In the genomic region with DNA sequence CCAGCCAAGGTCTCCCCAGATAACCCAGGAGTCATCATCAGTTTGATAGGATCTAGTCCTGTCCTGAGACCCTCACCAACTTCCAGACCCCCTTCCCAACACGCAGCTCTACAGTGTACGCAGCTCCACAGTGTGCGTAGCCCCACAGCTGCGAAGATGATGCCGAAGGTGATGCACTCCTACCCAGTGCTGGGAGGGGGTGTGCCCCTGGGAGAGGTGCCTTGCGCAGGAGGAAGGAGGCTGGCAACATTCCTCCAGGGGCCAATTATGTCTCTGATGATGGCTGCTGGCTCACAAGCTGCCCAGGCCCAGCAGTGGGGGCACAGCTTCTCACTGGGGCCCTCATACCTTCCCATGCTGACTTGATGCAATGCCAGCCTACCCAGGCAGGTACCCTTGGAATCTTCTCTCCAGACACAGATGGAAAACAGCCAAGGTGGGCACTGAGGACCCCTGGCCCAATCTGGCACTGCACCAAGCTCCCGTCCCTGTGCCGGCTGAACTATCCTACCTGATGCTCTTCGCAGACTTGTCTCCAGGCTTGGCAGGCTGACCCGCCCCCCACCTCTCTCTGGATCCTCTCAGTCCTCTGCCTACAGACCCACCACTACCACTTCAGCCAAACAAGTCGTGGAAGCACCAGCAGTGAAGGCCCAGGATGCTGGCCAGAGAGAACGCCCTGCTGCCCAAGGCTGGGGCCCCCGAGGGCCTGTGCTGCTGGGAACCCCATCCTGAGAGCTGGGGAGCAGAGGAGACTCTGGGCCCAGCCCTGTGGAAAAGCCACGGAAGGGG, we compare ENCODE assay signal across 1 cellular context.
TF ChIP-seq lines count a peak whose summit lies in the region.

No MANE protein-coding gene starts in this region.

TF ChIP-seq in HepG2, 621 proteins besides CTCF, POLR2A, EP300 and RAD21 (continued from another document):
- TF ChIP-seq ZFX (CRISPR knock-in tag; IDR thresholded peaks at IDR 0.05; ENCODE audit: low read depth) = no peak
- no peak for TF ChIP-seq NR2C2 (CRISPR knock-in tag; IDR thresholded peaks at IDR 0.05; ENCODE audit: borderline replicate concordance)
- peak; percentile 17 for TF ChIP-seq U2AF1 (optimal IDR thresholded peaks at IDR 0.05; ENCODE audit: low read depth, low read length)
- no peak for TF ChIP-seq ZNF644 (CRISPR knock-in tag; IDR thresholded peaks at IDR 0.05; ENCODE audit: low read depth)
- no peak for TF ChIP-seq ZNF879 (CRISPR knock-in tag; IDR thresholded peaks at IDR 0.05)
- TF ChIP-seq RFX1 (IDR thresholded peaks at IDR 0.05) = no peak
- TF ChIP-seq ZNF558 (CRISPR knock-in tag; IDR thresholded peaks at IDR 0.05; ENCODE audit: borderline replicate concordance) = no peak
- no peak for TF ChIP-seq NR2F6 (IDR thresholded peaks at IDR 0.05)
- no peak for TF ChIP-seq NR2F6 (CRISPR knock-in tag; IDR thresholded peaks at IDR 0.05)
- no peak for TF ChIP-seq HNRNPUL1 (IDR thresholded peaks at IDR 0.05; ENCODE audit: low read depth, low read length)
- no peak for TF ChIP-seq ZNF564 (CRISPR knock-in tag; IDR thresholded peaks at IDR 0.05)
- TF ChIP-seq CAMTA2 (CRISPR knock-in tag; IDR thresholded peaks at IDR 0.05; ENCODE audit: borderline replicate concordance) = peak; percentile 69; the same call in 1 of the 2 replicates
- no peak for TF ChIP-seq NFYC (CRISPR knock-in tag; IDR thresholded peaks at IDR 0.05)
- TF ChIP-seq, protein P1, sequence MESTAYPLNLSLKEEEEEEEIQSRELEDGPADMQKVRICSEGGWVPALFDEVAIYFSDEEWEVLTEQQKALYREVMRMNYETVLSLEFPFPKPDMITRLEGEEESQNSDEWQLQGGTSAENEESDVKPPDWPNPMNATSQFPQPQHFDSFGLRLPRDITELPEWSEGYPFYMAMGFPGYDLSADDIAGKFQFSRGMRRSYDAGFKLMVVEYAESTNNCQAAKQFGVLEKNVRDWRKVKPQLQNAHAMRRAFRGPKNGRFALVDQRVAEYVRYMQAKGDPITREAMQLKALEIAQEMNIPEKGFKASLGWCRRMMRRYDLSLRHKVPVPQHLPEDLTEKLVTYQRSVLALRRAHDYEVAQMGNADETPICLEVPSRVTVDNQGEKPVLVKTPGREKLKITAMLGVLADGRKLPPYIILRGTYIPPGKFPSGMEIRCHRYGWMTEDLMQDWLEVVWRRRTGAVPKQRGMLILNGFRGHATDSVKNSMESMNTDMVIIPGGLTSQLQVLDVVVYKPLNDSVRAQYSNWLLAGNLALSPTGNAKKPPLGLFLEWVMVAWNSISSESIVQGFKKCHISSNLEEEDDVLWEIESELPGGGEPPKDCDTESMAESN (CRISPR knock-in tag; conservative IDR thresholded peaks at IDR 0.05) = no peak
- TF ChIP-seq, protein P2, sequence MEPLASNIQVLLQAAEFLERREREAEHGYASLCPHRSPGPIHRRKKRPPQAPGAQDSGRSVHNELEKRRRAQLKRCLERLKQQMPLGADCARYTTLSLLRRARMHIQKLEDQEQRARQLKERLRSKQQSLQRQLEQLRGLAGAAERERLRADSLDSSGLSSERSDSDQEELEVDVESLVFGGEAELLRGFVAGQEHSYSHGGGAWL (CRISPR knock-in tag; IDR thresholded peaks at IDR 0.05) = no peak
- TF ChIP-seq, protein P3, sequence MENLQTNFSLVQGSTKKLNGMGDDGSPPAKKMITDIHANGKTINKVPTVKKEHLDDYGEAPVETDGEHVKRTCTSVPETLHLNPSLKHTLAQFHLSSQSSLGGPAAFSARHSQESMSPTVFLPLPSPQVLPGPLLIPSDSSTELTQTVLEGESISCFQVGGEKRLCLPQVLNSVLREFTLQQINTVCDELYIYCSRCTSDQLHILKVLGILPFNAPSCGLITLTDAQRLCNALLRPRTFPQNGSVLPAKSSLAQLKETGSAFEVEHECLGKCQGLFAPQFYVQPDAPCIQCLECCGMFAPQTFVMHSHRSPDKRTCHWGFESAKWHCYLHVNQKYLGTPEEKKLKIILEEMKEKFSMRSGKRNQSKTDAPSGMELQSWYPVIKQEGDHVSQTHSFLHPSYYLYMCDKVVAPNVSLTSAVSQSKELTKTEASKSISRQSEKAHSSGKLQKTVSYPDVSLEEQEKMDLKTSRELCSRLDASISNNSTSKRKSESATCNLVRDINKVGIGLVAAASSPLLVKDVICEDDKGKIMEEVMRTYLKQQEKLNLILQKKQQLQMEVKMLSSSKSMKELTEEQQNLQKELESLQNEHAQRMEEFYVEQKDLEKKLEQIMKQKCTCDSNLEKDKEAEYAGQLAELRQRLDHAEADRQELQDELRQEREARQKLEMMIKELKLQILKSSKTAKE (CRISPR knock-in tag; IDR thresholded peaks at IDR 0.05; ENCODE audit: borderline replicate concordance) = peak; percentile 7; the same call in 1 of the 2 replicates
- TF ChIP-seq ZSCAN9 (CRISPR knock-in tag; IDR thresholded peaks at IDR 0.05; ENCODE audit: borderline replicate concordance) = no peak
- TF ChIP-seq, protein P4, sequence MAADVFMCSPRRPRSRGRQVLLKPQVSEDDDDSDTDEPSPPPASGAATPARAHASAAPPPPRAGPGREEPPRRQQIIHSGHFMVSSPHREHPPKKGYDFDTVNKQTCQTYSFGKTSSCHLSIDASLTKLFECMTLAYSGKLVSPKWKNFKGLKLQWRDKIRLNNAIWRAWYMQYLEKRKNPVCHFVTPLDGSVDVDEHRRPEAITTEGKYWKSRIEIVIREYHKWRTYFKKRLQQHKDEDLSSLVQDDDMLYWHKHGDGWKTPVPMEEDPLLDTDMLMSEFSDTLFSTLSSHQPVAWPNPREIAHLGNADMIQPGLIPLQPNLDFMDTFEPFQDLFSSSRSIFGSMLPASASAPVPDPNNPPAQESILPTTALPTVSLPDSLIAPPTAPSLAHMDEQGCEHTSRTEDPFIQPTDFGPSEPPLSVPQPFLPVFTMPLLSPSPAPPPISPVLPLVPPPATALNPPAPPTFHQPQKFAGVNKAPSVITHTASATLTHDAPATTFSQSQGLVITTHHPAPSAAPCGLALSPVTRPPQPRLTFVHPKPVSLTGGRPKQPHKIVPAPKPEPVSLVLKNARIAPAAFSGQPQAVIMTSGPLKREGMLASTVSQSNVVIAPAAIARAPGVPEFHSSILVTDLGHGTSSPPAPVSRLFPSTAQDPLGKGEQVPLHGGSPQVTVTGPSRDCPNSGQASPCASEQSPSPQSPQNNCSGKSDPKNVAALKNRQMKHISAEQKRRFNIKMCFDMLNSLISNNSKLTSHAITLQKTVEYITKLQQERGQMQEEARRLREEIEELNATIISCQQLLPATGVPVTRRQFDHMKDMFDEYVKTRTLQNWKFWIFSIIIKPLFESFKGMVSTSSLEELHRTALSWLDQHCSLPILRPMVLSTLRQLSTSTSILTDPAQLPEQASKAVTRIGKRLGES (CRISPR knock-in tag; IDR thresholded peaks at IDR 0.05; ENCODE audit: borderline replicate concordance) = no peak
- TF ChIP-seq, protein P5, sequence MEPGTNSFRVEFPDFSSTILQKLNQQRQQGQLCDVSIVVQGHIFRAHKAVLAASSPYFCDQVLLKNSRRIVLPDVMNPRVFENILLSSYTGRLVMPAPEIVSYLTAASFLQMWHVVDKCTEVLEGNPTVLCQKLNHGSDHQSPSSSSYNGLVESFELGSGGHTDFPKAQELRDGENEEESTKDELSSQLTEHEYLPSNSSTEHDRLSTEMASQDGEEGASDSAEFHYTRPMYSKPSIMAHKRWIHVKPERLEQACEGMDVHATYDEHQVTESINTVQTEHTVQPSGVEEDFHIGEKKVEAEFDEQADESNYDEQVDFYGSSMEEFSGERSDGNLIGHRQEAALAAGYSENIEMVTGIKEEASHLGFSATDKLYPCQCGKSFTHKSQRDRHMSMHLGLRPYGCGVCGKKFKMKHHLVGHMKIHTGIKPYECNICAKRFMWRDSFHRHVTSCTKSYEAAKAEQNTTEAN (CRISPR knock-in tag; conservative IDR thresholded peaks at IDR 0.05) = no peak
- no peak for TF ChIP-seq ARHGAP35 (CRISPR knock-in tag; IDR thresholded peaks at IDR 0.05; ENCODE audit: borderline replicate concordance)
- TF ChIP-seq SALL1 (CRISPR knock-in tag; IDR thresholded peaks at IDR 0.05) = no peak
- no peak for TF ChIP-seq ATF7 (IDR thresholded peaks at IDR 0.05)
- TF ChIP-seq ATF7 (CRISPR knock-in tag; IDR thresholded peaks at IDR 0.05) = no peak
- TF ChIP-seq ZMAT3 (CRISPR knock-in tag; conservative IDR thresholded peaks at IDR 0.05) = no peak
- TF ChIP-seq NFE2L1 (CRISPR knock-in tag; IDR thresholded peaks at IDR 0.05; ENCODE audit: borderline replicate concordance) = no peak
- TF ChIP-seq, protein P6, sequence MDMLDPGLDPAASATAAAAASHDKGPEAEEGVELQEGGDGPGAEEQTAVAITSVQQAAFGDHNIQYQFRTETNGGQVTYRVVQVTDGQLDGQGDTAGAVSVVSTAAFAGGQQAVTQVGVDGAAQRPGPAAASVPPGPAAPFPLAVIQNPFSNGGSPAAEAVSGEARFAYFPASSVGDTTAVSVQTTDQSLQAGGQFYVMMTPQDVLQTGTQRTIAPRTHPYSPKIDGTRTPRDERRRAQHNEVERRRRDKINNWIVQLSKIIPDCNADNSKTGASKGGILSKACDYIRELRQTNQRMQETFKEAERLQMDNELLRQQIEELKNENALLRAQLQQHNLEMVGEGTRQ (IDR thresholded peaks at IDR 0.05; ENCODE audit: low read depth, low read length) = no peak
- TF ChIP-seq, protein P6 (CRISPR knock-in tag; IDR thresholded peaks at IDR 0.05; ENCODE audit: borderline replicate concordance) = no peak
- no peak for TF ChIP-seq ARNT2 (CRISPR knock-in tag; IDR thresholded peaks at IDR 0.05; ENCODE audit: low read depth)
- no peak for TF ChIP-seq ZSCAN22 (CRISPR knock-in tag; IDR thresholded peaks at IDR 0.05)
- 0 out of 2 replicates have a peak, but pooled peaks have one; percentile 7 for TF ChIP-seq RNF2 (conservative IDR thresholded peaks at IDR 0.05; ENCODE audit: low read depth)
- TF ChIP-seq ZNF552 (CRISPR knock-in tag; IDR thresholded peaks at IDR 0.05; ENCODE audit: borderline replicate concordance) = 0 out of 2 replicates have a peak, but pooled peaks have one; percentile 22
- TF ChIP-seq SALL2 (CRISPR knock-in tag; IDR thresholded peaks at IDR 0.05) = no peak
- no peak for TF ChIP-seq ZNF205 (CRISPR knock-in tag; IDR thresholded peaks at IDR 0.05)
- TF ChIP-seq ZSCAN30 (CRISPR knock-in tag; IDR thresholded peaks at IDR 0.05) = no peak
- TF ChIP-seq KDM3A (CRISPR knock-in tag; IDR thresholded peaks at IDR 0.05; ENCODE audit: low read depth) = no peak
- no peak for TF ChIP-seq CBX2 (IDR thresholded peaks at IDR 0.05; ENCODE audit: low read depth, low read length)
- TF ChIP-seq CBX2 (CRISPR knock-in tag; IDR thresholded peaks at IDR 0.05; ENCODE audit: low read depth) = no peak
- TF ChIP-seq ZFP62 (CRISPR knock-in tag; IDR thresholded peaks at IDR 0.05) = no peak
- TF ChIP-seq THAP11 (CRISPR knock-in tag; IDR thresholded peaks at IDR 0.05) = no peak
- TF ChIP-seq, protein P7, sequence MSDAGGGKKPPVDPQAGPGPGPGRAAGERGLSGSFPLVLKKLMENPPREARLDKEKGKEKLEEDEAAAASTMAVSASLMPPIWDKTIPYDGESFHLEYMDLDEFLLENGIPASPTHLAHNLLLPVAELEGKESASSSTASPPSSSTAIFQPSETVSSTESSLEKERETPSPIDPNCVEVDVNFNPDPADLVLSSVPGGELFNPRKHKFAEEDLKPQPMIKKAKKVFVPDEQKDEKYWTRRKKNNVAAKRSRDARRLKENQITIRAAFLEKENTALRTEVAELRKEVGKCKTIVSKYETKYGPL (CRISPR knock-in tag; IDR thresholded peaks at IDR 0.05) = no peak
- TF ChIP-seq SRSF9 (IDR thresholded peaks at IDR 0.05; ENCODE audit: borderline replicate concordance, insufficient read depth, low read depth, low read length, poor library complexity, severe bottlenecking) = no peak
- TF ChIP-seq, protein P8, sequence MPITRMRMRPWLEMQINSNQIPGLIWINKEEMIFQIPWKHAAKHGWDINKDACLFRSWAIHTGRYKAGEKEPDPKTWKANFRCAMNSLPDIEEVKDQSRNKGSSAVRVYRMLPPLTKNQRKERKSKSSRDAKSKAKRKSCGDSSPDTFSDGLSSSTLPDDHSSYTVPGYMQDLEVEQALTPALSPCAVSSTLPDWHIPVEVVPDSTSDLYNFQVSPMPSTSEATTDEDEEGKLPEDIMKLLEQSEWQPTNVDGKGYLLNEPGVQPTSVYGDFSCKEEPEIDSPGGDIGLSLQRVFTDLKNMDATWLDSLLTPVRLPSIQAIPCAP (CRISPR knock-in tag; IDR thresholded peaks at IDR 0.05; ENCODE audit: low read depth) = no peak
- TF ChIP-seq, protein P9, sequence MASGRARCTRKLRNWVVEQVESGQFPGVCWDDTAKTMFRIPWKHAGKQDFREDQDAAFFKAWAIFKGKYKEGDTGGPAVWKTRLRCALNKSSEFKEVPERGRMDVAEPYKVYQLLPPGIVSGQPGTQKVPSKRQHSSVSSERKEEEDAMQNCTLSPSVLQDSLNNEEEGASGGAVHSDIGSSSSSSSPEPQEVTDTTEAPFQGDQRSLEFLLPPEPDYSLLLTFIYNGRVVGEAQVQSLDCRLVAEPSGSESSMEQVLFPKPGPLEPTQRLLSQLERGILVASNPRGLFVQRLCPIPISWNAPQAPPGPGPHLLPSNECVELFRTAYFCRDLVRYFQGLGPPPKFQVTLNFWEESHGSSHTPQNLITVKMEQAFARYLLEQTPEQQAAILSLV (CRISPR knock-in tag; IDR thresholded peaks at IDR 0.05; ENCODE audit: borderline replicate concordance) = no peak
- no peak for TF ChIP-seq ATF1 (CRISPR knock-in tag; IDR thresholded peaks at IDR 0.05)
- TF ChIP-seq ZSCAN21 (CRISPR knock-in tag; IDR thresholded peaks at IDR 0.05; ENCODE audit: borderline replicate concordance) = no peak
- TF ChIP-seq ZNF572 (CRISPR knock-in tag; IDR thresholded peaks at IDR 0.05) = peak; percentile 92; the same call in 1 of the 2 replicates
- no peak for TF ChIP-seq NFATC3 (CRISPR knock-in tag; IDR thresholded peaks at IDR 0.05)
- TF ChIP-seq TCF7 (IDR thresholded peaks at IDR 0.05; ENCODE audit: low read depth) = no peak
